In the genomic region with DNA sequence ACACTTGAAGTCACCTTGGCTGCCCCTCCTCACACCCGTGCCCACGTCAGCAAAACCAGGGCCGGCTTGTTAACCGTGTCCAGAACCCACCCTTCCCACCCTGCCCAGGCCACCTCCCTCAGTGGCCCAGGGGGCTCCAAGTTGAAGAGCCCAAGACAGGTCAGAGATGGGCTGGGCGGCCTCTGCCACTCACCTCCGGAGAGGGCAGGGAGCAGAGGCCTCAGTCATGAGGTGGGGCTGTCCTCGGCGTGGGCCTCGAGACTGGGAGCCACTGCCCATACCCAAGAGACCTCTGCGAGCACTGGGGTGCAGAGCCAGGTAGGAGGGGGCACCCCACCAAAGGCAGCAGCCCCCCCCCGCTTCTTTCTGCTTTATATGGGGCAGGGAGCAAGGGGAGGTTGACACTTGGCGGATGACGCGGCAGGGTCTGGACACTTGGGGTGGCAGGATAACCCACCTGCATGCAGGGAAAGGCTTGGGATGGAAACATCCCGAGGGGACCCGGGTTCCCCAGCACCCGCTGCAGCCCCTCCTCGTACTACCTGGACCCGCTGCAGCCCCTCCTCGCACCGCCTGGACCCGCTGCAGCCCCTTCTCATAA, we compare ENCODE assay signal across 18 cellular contexts. TPM values are rescaled to one million over a fixed set of nuclear protein-coding genes. Genes with fewer than 3 reads are reported as not detected.
DNase-seq lines count a peak whose midpoint lies in the region; ATAC-seq and TF ChIP-seq lines count a peak whose summit lies in the region.
"Had no signal": no experiment of that assay in that cellular context is flagged by ENCODE, and none has a peak within 500 bp of the region (broad histone marks: within the 10 kb centered on the region; RNA-seq: fewer than 3 reads in every experiment).

No MANE protein-coding gene starts in this region.

- H3K27me3 Mint-ChIP-seq in H9 (ENCODE audit: low read depth), result no peaks in the 10 kb centered on the region
- H3K27me3 Mint-ChIP-seq: CD4-positive, alpha-beta T cell; stimulated activated naive B cell treated with anti-CD40 and anti-IgM and Interleukin-4, amounts not matched to agents 10 μg/mL and 1 μg/mL and 100 μg/mL, for 72 hours had no signal

- H2AFZ ChIP-seq in osteoblast (ENCODE audit: low read length) (no peak overlapping the region), H9 (ENCODE audit: low read length) (no peak overlapping the region)

- no peak overlapping the region for H2BK15ac ChIP-seq in H9 (ENCODE audit: low read depth, low read length)

- H3K36me3 ChIP-seq in WERI-Rb-1 (peaks cover 53% of the 10 kb centered on the region), heart left ventricle (peaks cover 7 to 47% (median 42%) of the 10 kb centered on the region in 9 donors), osteoblast (ENCODE audit: insufficient read depth, low read length) (peaks cover 31% of the 10 kb centered on the region), transverse colon (peaks cover 0 to 13% (median 6%) of the 10 kb centered on the region in 4 donors)

- no peak overlapping the region for H4K8ac ChIP-seq in H9 (replicated peaks; ENCODE audit: insufficient read length, low read depth, low read length)

- no peak for TF ChIP-seq EP300 in transverse colon (IDR thresholded peaks at IDR 0.05; ENCODE audit: low read depth)

- intact Hi-C loops in heart left ventricle (cut with DNase I), result loop anchor here in 4 of 10 donors (5.0 kb wide), 3 partner anchors 37 to 43 kb away; a partner anchor contains a TSS
- intact Hi-C loops in transverse colon (cut with DNase I; ENCODE audit: low total_unique reads), result loop anchor here (5.0 kb wide), 1 partner anchor 37 kb away; a partner anchor contains a TSS

- H3K79me1 ChIP-seq in H9 (ENCODE audit: insufficient read depth, low read depth, low read length, poor library complexity, severe bottlenecking), result no peaks in the 10 kb centered on the region

- H3K4me3 Mint-ChIP-seq in H9, result no peak overlapping the region
- H3K4me3 Mint-ChIP-seq: activated T-cell treated with anti-CD3 and anti-CD28 coated beads, Interleukin-2, amount 50 U/mL, for 4 hours; CD4-positive, alpha-beta T cell; nephron progenitor cell; stimulated activated naive B cell treated with anti-CD40 and anti-IgM and Interleukin-4, amounts not matched to agents 10 μg/mL and 1 μg/mL and 100 μg/mL, for 72 hours had no signal

- no peak for DNase-seq in WERI-Rb-1
- DNase-seq in heart left ventricle, result peak in 3 of 5 donors; percentile 34 to 65 (median 43)
- peak; percentile 86 for DNase-seq in osteoblast (ENCODE audit: insufficient read length, low spot score, missing footprints)
- DNase-seq in transverse colon, result peak; percentile 6
- DNase-seq in H9, result no peak
- DNase-seq: activated CD4-positive, alpha-beta T cell treated with anti-CD3 and anti-CD28 coated beads, Interleukin-2, amount 50 U/mL, for 4 hours; activated T-cell treated with anti-CD3 and anti-CD28 coated beads, Interleukin-2, amount 50 U/mL, for 4 hours; DND-41; H7; NCI-H1092; stimulated activated naive B cell treated with anti-CD40 and anti-IgM and Interleukin-4, amounts not matched to agents 10 μg/mL and 1 μg/mL and 100 μg/mL, for 72 hours; T1000 had no signal

- no peak overlapping the region for H2BK120ac ChIP-seq in H9 (ENCODE audit: low read depth, low read length, poor library complexity, severe bottlenecking)

- no peak overlapping the region for H3T11ph ChIP-seq in H9 (ENCODE audit: low read length)

- H4K20me1 ChIP-seq in osteoblast (ENCODE audit: insufficient read depth, low read length), result peaks cover 13% of the 10 kb centered on the region
- H4K20me1 ChIP-seq in H9 (ENCODE audit: control insufficient read depth, insufficient read depth, insufficient read length), result no peaks in the 10 kb centered on the region

- H3K27me3 ChIP-seq in WERI-Rb-1 (ENCODE audit: insufficient read depth, low read depth, severe bottlenecking), result no peaks in the 10 kb centered on the region
- H3K27me3 ChIP-seq in heart left ventricle, result no peaks in the 10 kb centered on the region
- no peaks in the 10 kb centered on the region for H3K27me3 ChIP-seq in osteoblast (ENCODE audit: insufficient read depth, low read length)
- H3K27me3 ChIP-seq in transverse colon, result no peaks in the 10 kb centered on the region
- H3K27me3 ChIP-seq in H9 (ENCODE audit: insufficient read depth, low read length), result no peaks in the 10 kb centered on the region
- H3K27me3 ChIP-seq: SJSA1 had no signal

- no peak overlapping the region for H3K56ac ChIP-seq in H9 (ENCODE audit: insufficient read length, low read depth, low read length)

- no peak overlapping the region for H3K14ac ChIP-seq in H9 (ENCODE audit: insufficient read depth, low read length)

- H4K5ac ChIP-seq in H9 (ENCODE audit: insufficient read length, low read depth, low read length), result no peak overlapping the region

- H3K4me2 ChIP-seq in osteoblast (ENCODE audit: insufficient read depth, low read length), result no peak overlapping the region
- no peak overlapping the region for H3K4me2 ChIP-seq in H9 (ENCODE audit: insufficient read depth, insufficient read length, low read length)

- H3K27ac ChIP-seq in WERI-Rb-1, result peak overlapping the region; percentile 95
- H3K27ac ChIP-seq in heart left ventricle, result peak overlapping the region in 11 of 12 donors; percentile 42 to 80 (median 70)
- no peak overlapping the region for H3K27ac ChIP-seq in osteoblast (ENCODE audit: low read depth, low read length)
- H3K27ac ChIP-seq in transverse colon, result peak overlapping the region; percentile 75 to 87 (median 79)
- no peak overlapping the region for H3K27ac ChIP-seq in H9 (ENCODE audit: insufficient read length, low read depth, low read length)
- H3K27ac ChIP-seq: SJSA1 had no signal

- no peak overlapping the region for H2BK20ac ChIP-seq in H9 (ENCODE audit: low read depth, low read length, poor library complexity, severe bottlenecking)

- H3K9me3 Mint-ChIP-seq in H9, result no peaks in the 10 kb centered on the region
- H3K9me3 Mint-ChIP-seq: activated T-cell treated with anti-CD3 and anti-CD28 coated beads, Interleukin-2, amount 50 U/mL, for 4 hours; CD4-positive, alpha-beta T cell; nephron progenitor cell; stimulated activated naive B cell treated with anti-CD40 and anti-IgM and Interleukin-4, amounts not matched to agents 10 μg/mL and 1 μg/mL and 100 μg/mL, for 72 hours had no signal

- H3K4me1 ChIP-seq in heart left ventricle (peaks cover 5 to 64% (median 39%) of the 10 kb centered on the region in 12 donors), osteoblast (ENCODE audit: insufficient read depth, low read length) (peaks cover 5% of the 10 kb centered on the region), transverse colon (peaks cover 35 to 63% (median 45%) of the 10 kb centered on the region in 4 donors), H9 (ENCODE audit: insufficient read depth, low read length) (no peaks in the 10 kb centered on the region)
- H3K4me1 ChIP-seq: SJSA1 had no signal

- no peaks in the 10 kb centered on the region for H3K4me1 Mint-ChIP-seq in H9

- H3K27ac Mint-ChIP-seq in H9, result no peak overlapping the region
- H3K27ac Mint-ChIP-seq: CD4-positive, alpha-beta T cell; nephron progenitor cell; stimulated activated naive B cell treated with anti-CD40 and anti-IgM and Interleukin-4, amounts not matched to agents 10 μg/mL and 1 μg/mL and 100 μg/mL, for 72 hours had no signal

- peaks cover 2 to 19% (median 16%) of the 10 kb centered on the region in 3 experiments; a peak in 6 of 7 replicates for H3K36me3 Mint-ChIP-seq in H9 (ENCODE audit: insufficient read depth in 1 of 3, low read depth in 3 of 3)

- H3K4ac ChIP-seq in H9 (ENCODE audit: low read depth, low read length), result no peak overlapping the region

- no peak for TF ChIP-seq CTCF in WERI-Rb-1 (IDR thresholded peaks at IDR 0.05; ENCODE audit: low read depth, low read length)
- no peak for TF ChIP-seq CTCF in heart left ventricle (IDR thresholded peaks at IDR 0.05)
- no peak for TF ChIP-seq CTCF in osteoblast (IDR thresholded peaks at IDR 0.05; ENCODE audit: extremely low read depth, low read depth, low read length)
- TF ChIP-seq CTCF in transverse colon (IDR thresholded peaks at IDR 0.05), result no peak
- no peak for TF ChIP-seq CTCF in H9 (conservative IDR thresholded peaks at IDR 0.05)

- H3K9me3 ChIP-seq in WERI-Rb-1 (ENCODE audit: severe bottlenecking) (no peaks in the 10 kb centered on the region), heart left ventricle (no peaks in the 10 kb centered on the region), osteoblast (ENCODE audit: low read depth, low read length) (no peaks in the 10 kb centered on the region), transverse colon (no peaks in the 10 kb centered on the region), H9 (ENCODE audit: control insufficient read depth, low read depth, low read length) (no peaks in the 10 kb centered on the region)
- H3K9me3 ChIP-seq: SJSA1 had no signal

- no peak overlapping the region for H4K91ac ChIP-seq in H9 (ENCODE audit: insufficient read length, low read depth, low read length)

- no peak overlapping the region for H3K9ac ChIP-seq in H9 (ENCODE audit: extremely low read depth, insufficient read length, low read length)

- H3K4me3 ChIP-seq in WERI-Rb-1 (ENCODE audit: low read depth, low read length) (no peak overlapping the region), heart left ventricle (peak overlapping the region in 3 of 12 donors; percentile 3 to 19 (median 16)), osteoblast (ENCODE audit: insufficient read depth, low read length) (no peak overlapping the region), transverse colon (no peak overlapping the region)
- H3K4me3 ChIP-seq: SJSA1 had no signal

- 66 to 73% (median 72%) methylated on average over 4 to 22 of the region's 22 CpGs for WGBS in heart left ventricle, 4 donors
- WGBS in transverse colon (ENCODE audit: low coverage in 1 of 2), 2 donors, result 75% methylated on average over 21 of the region's 22 CpGs; no CpG with 5 or more reads in 1 of the 2 donors
- WGBS in H9 (ENCODE audit: extremely low coverage, insufficient read length, low lambda C conversion rate), result no CpG with 5 or more reads among the region's 22 CpGs

- no peak overlapping the region for H3K18ac ChIP-seq in H9 (ENCODE audit: insufficient read length, low read depth, low read length)

- in situ Hi-C loops in transverse colon (cut with MboI; ENCODE audit: low pct_ligation_motif_present in 1 of 4, low pct_unique_long_range_greater_than_20kb in 1 of 4, low sequenced_read_pairs in 3 of 4), result no loop called here

- no peak overlapping the region for H2BK5ac ChIP-seq in H9 (ENCODE audit: insufficient read length, low read length)

- H3K79me2 ChIP-seq in osteoblast (ENCODE audit: insufficient read depth, low read length) (peaks cover under 1% of the 10 kb centered on the region), H9 (ENCODE audit: insufficient read depth, low read length) (no peaks in the 10 kb centered on the region)

- H2AK5ac ChIP-seq in H9 (ENCODE audit: insufficient read length, low read length), result no peak overlapping the region

- TF ChIP-seq POLR2A in heart left ventricle (IDR thresholded peaks at IDR 0.05) (no peak), transverse colon (IDR thresholded peaks at IDR 0.05) (no peak)

- H3K23ac ChIP-seq in H9 (ENCODE audit: insufficient read length, low read depth, low read length), result no peak overlapping the region

- ATAC-seq in heart left ventricle (peak in 1 of 4 donors; percentile 2), HG03442 (IDR thresholded peaks at IDR 0.05; ENCODE audit: unreplicated experiment) (no peak), GM18868 (IDR thresholded peaks at IDR 0.05; ENCODE audit: unreplicated experiment) (no peak), HG02852 (IDR thresholded peaks at IDR 0.05; ENCODE audit: unreplicated experiment) (no peak)
- ATAC-seq: activated T-cell treated with anti-CD3 and anti-CD28 coated beads, Interleukin-2, amount 50 U/mL, for 4 hours; stimulated activated naive B cell treated with anti-CD40 and anti-IgM and Interleukin-4, amounts not matched to agents 10 μg/mL and 1 μg/mL and 100 μg/mL, for 72 hours had no signal

- no peak overlapping the region for H2BK12ac ChIP-seq in H9 (ENCODE audit: insufficient read length, low read depth, low read length)

- H3K23me2 ChIP-seq in H9 (ENCODE audit: insufficient read length, low read depth, low read length, poor library complexity, severe bottlenecking), result peaks cover 3% of the 10 kb centered on the region

RNA-seq across cellular contexts. Expression of a gene that starts 38.0 kb away (rescaled TPM):
- total RNA-seq in heart left ventricle (10 to 100 TPM in 7 of 9 donors, 1 to 10 TPM in 2; 8.8 to 36.3 (median 13.7) TPM), osteoblast (29.8 and 38.7 TPM in 2 replicates), transverse colon (100 to 1,000 TPM in 1 of 4 donors, 10 to 100 TPM in 3; 45.4 to 127 (median 53.1) TPM), H9 (2021) (1.7 and 2.3 TPM in 2 replicates)
- 10 to 100 TPM in 1 of 2 donors, 1 to 10 TPM in 1; 7.8 to 31.2 TPM for polyA plus RNA-seq in heart left ventricle

RNA-seq across cellular contexts. Expression of a gene that starts 38.6 kb away (rescaled TPM):
- total RNA-seq in heart left ventricle, result 100 to 1,000 TPM; 105 to 165 (median 128) TPM
- polyA plus RNA-seq in heart left ventricle, result 100 to 1,000 TPM in 1 of 2 donors, 10 to 100 TPM in 1; 92.0 to 148 TPM
- 246 and 262 TPM in 2 replicates for total RNA-seq in osteoblast
- total RNA-seq in transverse colon, result 100 to 1,000 TPM; 183 to 457 (median 243) TPM
- 128 and 136 TPM in 2 replicates for total RNA-seq in H9 (2021)

Comparison
In these comparisons a context has a peak if more than half of its experiments do, and no peak if none do; other contexts are left out.
1. DNase-seq: peak in heart left ventricle (3 of 5), osteoblast (single experiment) and transverse colon (single experiment); none in WERI-Rb-1 (single experiment) and H9 (single experiment).
2. H3K27ac ChIP-seq: peak in WERI-Rb-1 (single experiment), heart left ventricle (11 of 12) and transverse colon (4 of 4); none in osteoblast (single experiment) and H9 (single experiment).